In the genomic region with DNA sequence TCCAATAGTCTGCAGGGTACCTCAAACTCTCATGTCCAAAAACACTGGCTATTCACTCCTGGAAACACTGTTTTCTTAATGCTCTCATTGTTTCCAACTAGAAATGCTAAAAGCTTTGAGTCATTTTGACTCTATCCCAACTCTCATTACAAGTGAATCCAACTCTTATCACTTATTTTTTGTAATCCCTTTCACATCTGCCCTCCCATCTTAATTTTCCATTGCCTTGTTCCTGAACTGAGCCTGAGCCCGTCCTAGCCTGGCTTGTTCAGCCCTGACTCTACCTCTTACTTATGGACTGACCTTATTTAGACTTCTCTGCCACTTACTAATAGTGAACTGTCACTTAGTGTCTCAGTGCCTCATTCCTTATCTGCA, we compare ENCODE assay signal across 15 cellular contexts. TPM values are rescaled to one million over a fixed set of nuclear protein-coding genes. Genes with fewer than 3 reads are reported as not detected.
DNase-seq lines count a peak whose midpoint lies in the region; ATAC-seq, FAIRE-seq and TF ChIP-seq lines count a peak whose summit lies in the region.
"Had no signal": no experiment of that assay in that cellular context is flagged by ENCODE, and none has a peak within 500 bp of the region (broad histone marks: within the 10 kb centered on the region; RNA-seq: fewer than 3 reads in every experiment).

No MANE protein-coding gene starts in this region.

- no peaks in the 10 kb centered on the region for H3K9me3 ChIP-seq in HUES48 (ENCODE audit: control insufficient read depth, insufficient read depth, low read length)
- H3K9me3 ChIP-seq in left lung, result no peaks in the 10 kb centered on the region
- no peaks in the 10 kb centered on the region for H3K9me3 ChIP-seq in testis

- no peaks in the 10 kb centered on the region for H3K9me3 Mint-ChIP-seq in nephron progenitor cell
- H3K9me3 Mint-ChIP-seq: activated naive CD8-positive, alpha-beta T cell treated with anti-CD3 and anti-CD28 coated beads, Interleukin-2, amount 50 U/mL, for 24 hours; neural crest cell had no signal

- DNase-seq in choroid plexus epithelial cell (ENCODE audit: low read depth) (peak; percentile 71), left lung (no peak), testis (no peak), SKM-1 (lab: John Stamatoyannopoulos, UW; ENCODE audit: unreplicated experiment) (no peak), GM20000 (ENCODE audit: low spot score) (no peak), nephron progenitor cell (no peak), RCC 7860 (ENCODE audit: low spot score) (no peak)
- DNase-seq: activated naive CD8-positive, alpha-beta T cell treated with anti-CD3 and anti-CD28 coated beads, Interleukin-2, amount 50 U/mL, for 24 hours; CD4-positive, alpha-beta memory T cell; stimulated activated CD4-positive, alpha-beta T cell treated with anti-CD3 and anti-CD28 coated beads, Interleukin-4, amount 100 ng/mL, for 4 hours had no signal

- intact Hi-C loops in left lung (cut with DNase I) (no loop called here), testis (cut with DNase I; ENCODE audit: low total_unique reads) (loop anchor here (10.0 kb wide), 1 partner anchor 56 kb away; a partner anchor contains a TSS)

- H3K27ac ChIP-seq in HUES48 (ENCODE audit: low read depth, low read length) (peak overlapping the region; percentile 80), left lung (peak overlapping the region; percentile 1 to 74), testis (peak overlapping the region; percentile 27 to 83)
- H3K27ac ChIP-seq: RWPE1, VCaP had no signal

- peaks cover 31% of the 10 kb centered on the region for H3K4me1 Mint-ChIP-seq in nephron progenitor cell

- no peaks in the 10 kb centered on the region for H3K36me3 Mint-ChIP-seq in nephron progenitor cell (ENCODE audit: low read depth)
- H3K36me3 Mint-ChIP-seq: CD4-positive, alpha-beta memory T cell had no signal

- no peaks in the 10 kb centered on the region for H3K36me3 ChIP-seq in HUES48 (ENCODE audit: control insufficient read depth, insufficient read depth, low read length)
- no peaks in the 10 kb centered on the region for H3K36me3 ChIP-seq in left lung
- H3K36me3 ChIP-seq in testis (ENCODE audit: low read depth, missing control alignments), result no peaks in the 10 kb centered on the region

- H3K4me3 Mint-ChIP-seq in nephron progenitor cell, result no peak overlapping the region
- H3K4me3 Mint-ChIP-seq: activated naive CD8-positive, alpha-beta T cell treated with anti-CD3 and anti-CD28 coated beads, Interleukin-2, amount 50 U/mL, for 24 hours; CD4-positive, alpha-beta memory T cell; neural crest cell had no signal

- H3K4me3 ChIP-seq in HUES48 (ENCODE audit: low read depth, low read length), result no peak overlapping the region
- no peak overlapping the region for H3K4me3 ChIP-seq in choroid plexus epithelial cell (ENCODE audit: low read depth, low read length)
- H3K4me3 ChIP-seq in left lung, result no peak overlapping the region
- H3K4me3 ChIP-seq in testis, result no peak overlapping the region

- H3K4me1 ChIP-seq in HUES48 (ENCODE audit: control insufficient read depth, insufficient read depth, low read length) (peaks cover 33% of the 10 kb centered on the region), left lung (peaks cover 15 to 22% of the 10 kb centered on the region in 2 donors), testis (peaks cover 58% of the 10 kb centered on the region)

- H3K27me3 ChIP-seq in HUES48 (ENCODE audit: control insufficient read depth, insufficient read depth, low read length) (no peaks in the 10 kb centered on the region), left lung (no peaks in the 10 kb centered on the region), testis (no peaks in the 10 kb centered on the region)

- no peak for TF ChIP-seq POLR2A in testis (IDR thresholded peaks at IDR 0.05)

- ATAC-seq in left lung, result peak; percentile 3
- ATAC-seq: activated naive CD8-positive, alpha-beta T cell treated with anti-CD3 and anti-CD28 coated beads, Interleukin-2, amount 50 U/mL, for 24 hours; HCT116 had no signal

- no peak overlapping the region for H3K27ac Mint-ChIP-seq in nephron progenitor cell
- H3K27ac Mint-ChIP-seq: activated naive CD8-positive, alpha-beta T cell treated with anti-CD3 and anti-CD28 coated beads, Interleukin-2, amount 50 U/mL, for 24 hours; CD4-positive, alpha-beta memory T cell had no signal

- no peak overlapping the region for H3K9ac ChIP-seq in HUES48 (ENCODE audit: low read depth, low read length)

- FAIRE-seq in RCC 7860 (lab: Jason Lieb, UNC), result no peak

- TF ChIP-seq CTCF in choroid plexus epithelial cell (conservative IDR thresholded peaks at IDR 0.05; ENCODE audit: low read depth, low read length) (no peak), left lung (IDR thresholded peaks at IDR 0.05) (no peak), testis (IDR thresholded peaks at IDR 0.05) (no peak), GM20000 (IDR thresholded peaks at IDR 0.05; ENCODE audit: extremely low read depth, missing control alignments) (no peak), nephron progenitor cell (IDR thresholded peaks at IDR 0.05) (no peak)

- H3K27me3 Mint-ChIP-seq in nephron progenitor cell (ENCODE audit: low read depth, poor library complexity), result no peaks in the 10 kb centered on the region

- 40 to 53% methylated on average over 1 of the region's 1 CpG for WGBS in testis, 2 donors

RNA-seq across cellular contexts. Expression of a gene that starts 56.7 kb away (rescaled TPM):
- total RNA-seq in left lung (1 to 10 TPM; 1.5 to 6.3 TPM), testis (1 to 10 TPM; 1.9 to 6.0 TPM)
- 2.8 TPM for polyA plus RNA-seq in testis (ENCODE audit: insufficient read depth, low read depth, low replicate concordance)
- total RNA-seq: CD4-positive, alpha-beta memory T cell; neural crest cell had no signal
- polyA plus RNA-seq: CD4-positive, alpha-beta memory T cell had no signal
